In genomic region chr12:83196694-83197350, GRCh38 we compare ENCODE assay signal across 1 cellular context.
TF ChIP-seq lines count a peak whose summit lies in the region.

No MANE protein-coding gene starts in this region.

TF ChIP-seq in K562, 482 proteins besides CTCF, POLR2A, EP300 and RAD21 (continued from another document and continues in another):
- TF ChIP-seq CREB5 (CRISPR knock-in tag; IDR thresholded peaks at IDR 0.05) (no peak), KDM2B (CRISPR knock-in tag; IDR thresholded peaks at IDR 0.05) (no peak), PRMT5 (CRISPR knock-in tag; IDR thresholded peaks at IDR 0.05) (no peak), ZNF717 (CRISPR knock-in tag; IDR thresholded peaks at IDR 0.05) (no peak), ZNF511 (CRISPR knock-in tag; IDR thresholded peaks at IDR 0.05) (no peak), SRF (CRISPR knock-in tag; IDR thresholded peaks at IDR 0.05) (no peak), TRIM25 (IDR thresholded peaks at IDR 0.05; ENCODE audit: borderline replicate concordance) (no peak), TOE1 (IDR thresholded peaks at IDR 0.05; ENCODE audit: borderline replicate concordance) (no peak), TOE1 (CRISPR knock-in tag; IDR thresholded peaks at IDR 0.05; ENCODE audit: borderline replicate concordance, low read depth) (no peak), ELF4 (CRISPR knock-in tag; IDR thresholded peaks at IDR 0.05) (no peak), GTF2F1 (IDR thresholded peaks at IDR 0.05; ENCODE audit: low read depth, low read length) (no peak), ATF6 (CRISPR knock-in tag; IDR thresholded peaks at IDR 0.05) (no peak), CBX1 (IDR thresholded peaks at IDR 0.05; ENCODE audit: low read depth) (no peak), THRB (CRISPR knock-in tag; conservative IDR thresholded peaks at IDR 0.05) (no peak), ARID3A (IDR thresholded peaks at IDR 0.05; ENCODE audit: borderline replicate concordance, low read depth, low read length) (no peak; the same call in 1 of the 2 replicates), TAF15 (IDR thresholded peaks at IDR 0.05; ENCODE audit: low read depth, low read length) (no peak), ASH1L (IDR thresholded peaks at IDR 0.05; ENCODE audit: borderline replicate concordance, low read depth, partially characterized antibody) (no peak), PHF8 (IDR thresholded peaks at IDR 0.05; ENCODE audit: borderline replicate concordance, low read length) (no peak), CEBPZ (IDR thresholded peaks at IDR 0.05; ENCODE audit: borderline replicate concordance, low read depth, low read length) (no peak), YY1 (IDR thresholded peaks at IDR 0.05; ENCODE audit: borderline replicate concordance in 1 of 3, control insufficient read depth in 1 of 3, extremely low read depth in 1 of 3, insufficient read depth in 3 of 3, insufficient read length in 1 of 3, insufficient replicate concordance in 2 of 3, low read depth in 1 of 3, low read length in 2 of 3) (peak in 1 of 3 experiments; percentile 13), SAFB2 (IDR thresholded peaks at IDR 0.05; ENCODE audit: borderline replicate concordance, low read depth, low read length, severe bottlenecking) (no peak), KDM4B (IDR thresholded peaks at IDR 0.05; ENCODE audit: borderline replicate concordance in 2 of 2, low read depth in 1 of 2) (no peak), DEAF1 (CRISPR knock-in tag; IDR thresholded peaks at IDR 0.05) (no peak), EHMT2 (IDR thresholded peaks at IDR 0.05) (peak; percentile 78), KAT2B (IDR thresholded peaks at IDR 0.05; ENCODE audit: low read depth, low read length) (no peak), CHD7 (IDR thresholded peaks at IDR 0.05; ENCODE audit: low read depth, low read length) (no peak), DMBX1 (CRISPR knock-in tag; IDR thresholded peaks at IDR 0.05; ENCODE audit: borderline replicate concordance) (peak; percentile 32; the same call in 1 of the 2 replicates)
